ENCODE assay signal across 10 cellular contexts in genomic region chr9:123360161-123361085, GRCh38. TPM values are rescaled to one million over a fixed set of nuclear protein-coding genes. Genes with fewer than 3 reads are reported as not detected.
DNase-seq lines count a peak whose midpoint lies in the region; ATAC-seq and TF ChIP-seq lines count a peak whose summit lies in the region.
"Had no signal": no experiment of that assay in that cellular context is flagged by ENCODE, and none has a peak within 500 bp of the region (broad histone marks: within the 10 kb centered on the region; RNA-seq: fewer than 3 reads in every experiment).

No MANE protein-coding gene starts in this region.

- no peak overlapping the region for H3K27ac Mint-ChIP-seq in activated naive CD4-positive, alpha-beta T cell treated with anti-CD3 and anti-CD28 coated beads, Interleukin-2, amount 10 ng/mL, durations not matched to agents 7 days and 5 days
- peak overlapping the region in 5 of 10 donors; percentile 25 to 57 (median 52) for H3K27ac Mint-ChIP-seq in naive thymus-derived CD8-positive, alpha-beta T cell

- H3K4me1 ChIP-seq in spleen = peaks cover 0 to 24% (median 8%) of the 10 kb centered on the region in 6 donors

- no peak overlapping the region for H3K4me3 Mint-ChIP-seq in activated naive CD4-positive, alpha-beta T cell treated with anti-CD3 and anti-CD28 coated beads, Interleukin-2, amount 10 ng/mL, durations not matched to agents 7 days and 5 days
- peak overlapping the region in 4 of 10 donors; percentile 2 to 75 (median 28) for H3K4me3 Mint-ChIP-seq in naive thymus-derived CD8-positive, alpha-beta T cell

- H3K9me3 Mint-ChIP-seq in activated naive CD4-positive, alpha-beta T cell treated with anti-CD3 and anti-CD28 coated beads, Interleukin-2, amount 10 ng/mL, durations not matched to agents 7 days and 5 days = no peaks in the 10 kb centered on the region
- H3K9me3 Mint-ChIP-seq in naive thymus-derived CD8-positive, alpha-beta T cell = no peaks in the 10 kb centered on the region

- H3K4me1 Mint-ChIP-seq in activated naive CD4-positive, alpha-beta T cell treated with anti-CD3 and anti-CD28 coated beads, Interleukin-2, amount 10 ng/mL, durations not matched to agents 7 days and 5 days = peaks cover 18% of the 10 kb centered on the region
- peaks cover 5 to 27% (median 12%) of the 10 kb centered on the region in 4 donors for H3K4me1 Mint-ChIP-seq in naive thymus-derived CD8-positive, alpha-beta T cell

- DNase-seq in GM10266 (ENCODE audit: extremely low spot score) = peak; percentile 90
- DNase-seq in NAMALWA (ENCODE audit: low spot score) = peak; percentile 77
- peak; percentile 55 for DNase-seq in activated naive CD4-positive, alpha-beta T cell treated with anti-CD3 and anti-CD28 coated beads, Interleukin-2, amount 10 ng/mL, durations not matched to agents 7 days and 5 days
- peak in 5 of 10 donors; percentile 28 to 59 (median 51) for DNase-seq in naive thymus-derived CD8-positive, alpha-beta T cell
- DNase-seq in spleen = no peak
- DNase-seq in NCI-H128 (lab: John Stamatoyannopoulos, UW; ENCODE audit: unreplicated experiment) = no peak

- peak; percentile 25 to 42 for ATAC-seq in naive thymus-derived CD8-positive, alpha-beta T cell
- no peak for ATAC-seq in HG02938 (IDR thresholded peaks at IDR 0.05; ENCODE audit: unreplicated experiment)
- no peak for ATAC-seq in HG03469 (IDR thresholded peaks at IDR 0.05; ENCODE audit: unreplicated experiment)

- 37 to 55% (median 43%) methylated on average over 13 to 22 of the region's 22 CpGs for WGBS in spleen, 5 donors

- POLR2A ChIA-PET in naive thymus-derived CD8-positive, alpha-beta T cell (lab: Charles Lee) = no interaction called here

- no peak overlapping the region for H3K27ac ChIP-seq in spleen
- H3K27ac ChIP-seq: KMS-11 had no signal

- no peaks in the 10 kb centered on the region for H3K36me3 Mint-ChIP-seq in activated naive CD4-positive, alpha-beta T cell treated with anti-CD3 and anti-CD28 coated beads, Interleukin-2, amount 10 ng/mL, durations not matched to agents 7 days and 5 days
- H3K36me3 Mint-ChIP-seq in naive thymus-derived CD8-positive, alpha-beta T cell = no peaks in the 10 kb centered on the region

- H3K9me3 ChIP-seq in spleen = no peaks in the 10 kb centered on the region

- TF ChIP-seq CTCF in GM10266 (IDR thresholded peaks at IDR 0.05; ENCODE audit: control insufficient read depth, insufficient read depth, low read depth, missing control alignments) = no peak
- no peak for TF ChIP-seq CTCF in spleen (IDR thresholded peaks at IDR 0.05 in 8 of 11, conservative IDR thresholded peaks at IDR 0.05 in 3 of 11)

- no peaks in the 10 kb centered on the region for H3K36me3 ChIP-seq in spleen

- no peak overlapping the region for H3K4me3 ChIP-seq in spleen

- CTCF ChIA-PET in activated naive CD4-positive, alpha-beta T cell treated with anti-CD3 and anti-CD28 coated beads, Interleukin-2, amount 10 ng/mL, durations not matched to agents 7 days and 5 days (lab: Charles Lee) = no interaction called here

- intact Hi-C loops in spleen (cut with DNase I; ENCODE audit: low total_unique reads) = no loop called here

- peaks cover 0 to 8% (median 0%) of the 10 kb centered on the region in 7 donors for H3K27me3 ChIP-seq in spleen (replicated peaks in 1 of 7)

- peaks cover 14% of the 10 kb centered on the region for H3K27me3 Mint-ChIP-seq in activated naive CD4-positive, alpha-beta T cell treated with anti-CD3 and anti-CD28 coated beads, Interleukin-2, amount 10 ng/mL, durations not matched to agents 7 days and 5 days
- H3K27me3 Mint-ChIP-seq in naive thymus-derived CD8-positive, alpha-beta T cell = peaks cover 0 to 7% (median 1%) of the 10 kb centered on the region in 5 donors

- TF ChIP-seq POLR2A in spleen (IDR thresholded peaks at IDR 0.05) = no peak

RNA-seq across cellular contexts. Expression of gene CRB2, which starts 4.4 kb away (rescaled TPM):
- total RNA-seq in naive thymus-derived CD8-positive, alpha-beta T cell = under 1 TPM; 0.18 to 0.25 TPM
- under 1 TPM in 1 of 3 donors, not detected in 2; 0.08 TPM for polyA plus RNA-seq in naive thymus-derived CD8-positive, alpha-beta T cell
- total RNA-seq in spleen = 1 to 10 TPM in 6 of 7 donors, under 1 TPM in 1; 0.34 to 3.0 (median 2.2) TPM
- polyA plus RNA-seq in spleen = 1 to 10 TPM in 1 of 3 donors, under 1 TPM in 2; 0.42 to 1.2 (median 0.52) TPM
- total RNA-seq: bronchial epithelial cell had no signal

Comparison
In these comparisons a context has a peak if more than half of its experiments do, and no peak if none do; other contexts are left out.
1. DNase-seq: peak in GM10266 (single experiment), NAMALWA (single experiment) and activated naive CD4-positive, alpha-beta T cell treated with anti-CD3 and anti-CD28 coated beads, Interleukin-2, amount 10 ng/mL, durations not matched to agents 7 days and 5 days (single experiment); none in spleen (single experiment) and NCI-H128 (single experiment).
2. ATAC-seq: peak in naive thymus-derived CD8-positive, alpha-beta T cell (2 of 2); none in HG02938 (single experiment) and HG03469 (single experiment).